36 cellular contexts compared by ENCODE assay signal in the genomic region with DNA sequence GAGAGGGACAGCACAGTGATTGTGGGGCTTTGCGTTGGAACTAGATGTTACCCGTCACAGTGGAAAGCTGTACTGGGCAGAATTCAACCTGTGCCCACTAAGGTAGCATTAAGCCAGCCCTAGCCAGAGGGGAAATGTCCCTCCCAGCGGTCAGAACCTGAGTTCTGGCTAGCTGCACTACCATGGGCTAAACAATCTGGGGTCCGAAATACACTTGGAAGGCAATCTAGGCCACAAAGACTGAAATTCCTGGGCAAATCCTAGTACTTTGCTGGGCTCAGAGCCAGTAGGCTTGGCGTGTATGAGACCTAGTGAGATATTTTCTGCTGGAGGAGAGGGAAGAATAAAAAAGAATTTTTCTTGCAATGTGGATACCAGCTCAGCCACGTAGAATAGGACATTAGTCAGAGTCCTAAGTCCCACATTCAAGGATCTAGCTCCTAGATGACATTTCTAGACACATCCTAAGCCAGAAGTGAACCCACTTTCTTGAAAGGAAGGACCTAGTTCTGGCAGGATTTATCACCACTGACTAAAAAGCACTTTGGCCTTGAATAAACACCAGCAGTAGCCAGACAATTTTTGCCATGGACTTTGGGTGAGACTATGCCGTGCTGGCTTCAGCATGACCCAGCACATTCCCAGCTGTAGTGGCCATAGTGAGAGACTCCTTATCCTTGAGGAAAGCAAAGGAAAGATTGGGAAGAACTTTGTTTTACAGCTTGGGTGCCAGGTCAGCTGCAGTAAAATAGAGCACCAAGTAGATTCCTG.
"Had no signal": no experiment of that assay in that cellular context is flagged by ENCODE, and none has a peak within 500 bp of the region (broad histone marks: within the 10 kb centered on the region; RNA-seq: fewer than 3 reads in every experiment).

No MANE protein-coding gene starts in this region.

- FAIRE-seq: bronchial epithelial cell, TTC549 had no signal

- H3K27ac Mint-ChIP-seq: activated B cell treated with CpG ODN at 0.5 μM for 24 hours; activated CD4-positive, alpha-beta memory T cell treated with anti-CD3 and anti-CD28 coated beads, Interleukin-2, amount 10 ng/mL, durations not matched to agents 7 days and 5 days; activated CD4-positive, alpha-beta T cell treated with anti-CD3 and anti-CD28 coated beads, Interleukin-2, amount 10 ng/mL, durations not matched to agents 7 days and 5 days; activated CD8-positive, alpha-beta memory T cell treated with anti-CD3 and anti-CD28 coated beads, Interleukin-2, amount 10 ng/mL, durations not matched to agents 7 days and 5 days; activated CD8-positive, alpha-beta T cell treated with anti-CD3 and anti-CD28 coated beads, Interleukin-2, amount 10 ng/mL, durations not matched to agents 7 days and 5 days; activated naive CD4-positive, alpha-beta T cell treated with anti-CD3 and anti-CD28 coated beads, Interleukin-2, amount 10 ng/mL, durations not matched to agents 7 days and 5 days; activated naive CD4-positive, alpha-beta T cell treated with anti-CD3 and anti-CD28 coated beads, Interleukin-2, amount 50 U/mL, for 24 hours; activated naive CD8-positive, alpha-beta T cell; activated naive CD8-positive, alpha-beta T cell treated with anti-CD3 and anti-CD28 coated beads, Interleukin-2, amount 10 ng/mL, durations not matched to agents 7 days and 5 days; activated naive CD8-positive, alpha-beta T cell treated with anti-CD3 and anti-CD28 coated beads, Interleukin-2, amount 50 U/mL, for 24 hours; activated T-cell treated with anti-CD3 and anti-CD28 coated beads, Interleukin-2, amount 50 U/mL, for 24 hours; activated T-helper 2 cell treated with anti-CD3 and anti-CD28 coated beads, Interferon-gamma antibody, Interleukin-2, Interleukin-4, amounts not matched to agents 10 μg/mL and 5 μg/mL and 100 μg/mL, durations not matched to agents 14 hours and 24 hours and 36 hours; brain; T-helper 1 cell treated with Interleukin-12 subunit alpha and Interleukin-12 subunit beta and Interleukin-4 antibody, amounts not matched to agents 30 μg/mL and 1 μg/mL, for 36 hours; T-helper 2 cell treated with Interferon-gamma antibody and Interleukin-4, amounts not matched to agents 5 μg/mL and 100 μg/mL, for 36 hours had no signal

- H3K4me3 Mint-ChIP-seq: activated B cell treated with CpG ODN at 0.5 μM for 24 hours; activated CD4-positive, alpha-beta memory T cell treated with anti-CD3 and anti-CD28 coated beads, Interleukin-2, amount 10 ng/mL, durations not matched to agents 7 days and 5 days; activated CD4-positive, alpha-beta T cell treated with anti-CD3 and anti-CD28 coated beads, Interleukin-2, amount 10 ng/mL, durations not matched to agents 7 days and 5 days; activated CD8-positive, alpha-beta memory T cell treated with anti-CD3 and anti-CD28 coated beads, Interleukin-2, amount 10 ng/mL, durations not matched to agents 7 days and 5 days; activated CD8-positive, alpha-beta T cell treated with anti-CD3 and anti-CD28 coated beads, Interleukin-2, amount 10 ng/mL, durations not matched to agents 7 days and 5 days; activated naive CD4-positive, alpha-beta T cell treated with anti-CD3 and anti-CD28 coated beads, Interleukin-2, amount 10 ng/mL, durations not matched to agents 7 days and 5 days; activated naive CD4-positive, alpha-beta T cell treated with anti-CD3 and anti-CD28 coated beads, Interleukin-2, amount 50 U/mL, for 24 hours; activated naive CD8-positive, alpha-beta T cell; activated naive CD8-positive, alpha-beta T cell treated with anti-CD3 and anti-CD28 coated beads, Interleukin-2, amount 10 ng/mL, durations not matched to agents 7 days and 5 days; activated naive CD8-positive, alpha-beta T cell treated with anti-CD3 and anti-CD28 coated beads, Interleukin-2, amount 50 U/mL, for 24 hours; activated T-cell treated with anti-CD3 and anti-CD28 coated beads, Interleukin-2, amount 50 U/mL, for 24 hours; brain; central memory CD8-positive, alpha-beta T cell; T-helper 1 cell treated with Interleukin-12 subunit alpha and Interleukin-12 subunit beta and Interleukin-4 antibody, amounts not matched to agents 30 μg/mL and 1 μg/mL, for 36 hours; T-helper 2 cell treated with Interferon-gamma antibody and Interleukin-4, amounts not matched to agents 5 μg/mL and 100 μg/mL, for 36 hours had no signal

- H3K36me3 Mint-ChIP-seq: activated CD8-positive, alpha-beta memory T cell treated with anti-CD3 and anti-CD28 coated beads, Interleukin-2, amount 10 ng/mL, durations not matched to agents 7 days and 5 days; activated naive CD4-positive, alpha-beta T cell treated with anti-CD3 and anti-CD28 coated beads, Interleukin-2, amount 10 ng/mL, durations not matched to agents 7 days and 5 days; activated naive CD4-positive, alpha-beta T cell treated with anti-CD3 and anti-CD28 coated beads, Interleukin-2, amount 50 U/mL, for 24 hours; activated naive CD8-positive, alpha-beta T cell; activated naive CD8-positive, alpha-beta T cell treated with anti-CD3 and anti-CD28 coated beads, Interleukin-2, amount 10 ng/mL, durations not matched to agents 7 days and 5 days; brain had no signal

- H3K4me1 ChIP-seq: ascending aorta had no signal

- H3K4me1 Mint-ChIP-seq: activated B cell treated with CpG ODN at 0.5 μM for 24 hours; activated CD4-positive, alpha-beta memory T cell treated with anti-CD3 and anti-CD28 coated beads, Interleukin-2, amount 10 ng/mL, durations not matched to agents 7 days and 5 days; activated CD4-positive, alpha-beta T cell treated with anti-CD3 and anti-CD28 coated beads, Interleukin-2, amount 10 ng/mL, durations not matched to agents 7 days and 5 days; activated CD8-positive, alpha-beta memory T cell treated with anti-CD3 and anti-CD28 coated beads, Interleukin-2, amount 10 ng/mL, durations not matched to agents 7 days and 5 days; activated naive CD4-positive, alpha-beta T cell treated with anti-CD3 and anti-CD28 coated beads, Interleukin-2, amount 10 ng/mL, durations not matched to agents 7 days and 5 days; activated naive CD4-positive, alpha-beta T cell treated with anti-CD3 and anti-CD28 coated beads, Interleukin-2, amount 50 U/mL, for 24 hours; activated naive CD8-positive, alpha-beta T cell treated with anti-CD3 and anti-CD28 coated beads, Interleukin-2, amount 10 ng/mL, durations not matched to agents 7 days and 5 days; activated naive CD8-positive, alpha-beta T cell treated with anti-CD3 and anti-CD28 coated beads, Interleukin-2, amount 50 U/mL, for 24 hours; brain; central memory CD8-positive, alpha-beta T cell had no signal

- H3K27ac ChIP-seq: ascending aorta, cardiac muscle cell, VCaP had no signal

- H3K4me3 ChIP-seq: ascending aorta, cardiac muscle cell had no signal

- H3K27me3 ChIP-seq: ascending aorta, cardiac muscle cell had no signal

- H3K27me3 Mint-ChIP-seq: activated B cell treated with CpG ODN at 0.5 μM for 24 hours; activated CD4-positive, alpha-beta memory T cell treated with anti-CD3 and anti-CD28 coated beads, Interleukin-2, amount 10 ng/mL, durations not matched to agents 7 days and 5 days; activated CD4-positive, alpha-beta T cell treated with anti-CD3 and anti-CD28 coated beads, Interleukin-2, amount 10 ng/mL, durations not matched to agents 7 days and 5 days; activated CD8-positive, alpha-beta memory T cell treated with anti-CD3 and anti-CD28 coated beads, Interleukin-2, amount 10 ng/mL, durations not matched to agents 7 days and 5 days; activated naive CD4-positive, alpha-beta T cell treated with anti-CD3 and anti-CD28 coated beads, Interleukin-2, amount 10 ng/mL, durations not matched to agents 7 days and 5 days; activated naive CD4-positive, alpha-beta T cell treated with anti-CD3 and anti-CD28 coated beads, Interleukin-2, amount 50 U/mL, for 24 hours; activated naive CD8-positive, alpha-beta T cell treated with anti-CD3 and anti-CD28 coated beads, Interleukin-2, amount 10 ng/mL, durations not matched to agents 7 days and 5 days; activated naive CD8-positive, alpha-beta T cell treated with anti-CD3 and anti-CD28 coated beads, Interleukin-2, amount 50 U/mL, for 24 hours; activated T-cell treated with anti-CD3 and anti-CD28 coated beads, Interleukin-2, amount 50 U/mL, for 24 hours; brain; central memory CD8-positive, alpha-beta T cell had no signal

- H3K36me3 ChIP-seq: ascending aorta, cardiac muscle cell had no signal

- DNase-seq: activated B cell treated with CpG ODN at 0.5 μM for 24 hours; activated CD4-positive, alpha-beta memory T cell treated with anti-CD3 and anti-CD28 coated beads, Interleukin-2, amount 10 ng/mL, durations not matched to agents 7 days and 5 days; activated CD4-positive, alpha-beta T cell treated with anti-CD3 and anti-CD28 coated beads for 4 hours; activated CD4-positive, alpha-beta T cell treated with anti-CD3 and anti-CD28 coated beads, Interleukin-2, amount 10 ng/mL, durations not matched to agents 7 days and 5 days; activated CD4-positive, alpha-beta T cell treated with anti-CD3 and anti-CD28 coated beads, Interleukin-2, amount 50 U/mL, for 48 hours; activated CD4-positive, CD25-positive, alpha-beta regulatory T cell treated with anti-CD3 and anti-CD28 coated beads, Interleukin-2, amount 50 U/mL, for 72 hours; activated CD8-positive, alpha-beta memory T cell treated with anti-CD3 and anti-CD28 coated beads for 24 hours; activated CD8-positive, alpha-beta memory T cell treated with anti-CD3 and anti-CD28 coated beads, Interleukin-2, amount 10 ng/mL, durations not matched to agents 7 days and 5 days; activated CD8-positive, alpha-beta memory T cell treated with anti-CD3 and anti-CD28 coated beads, Interleukin-2, amount 50 U/mL, for 48 hours; activated CD8-positive, alpha-beta T cell treated with anti-CD3 and anti-CD28 coated beads, Interleukin-2, amount 10 ng/mL, durations not matched to agents 7 days and 5 days; activated effector memory CD4-positive, alpha-beta T cell treated with Interleukin-2 at 50 U/mL for 16 hours; activated gamma-delta T cell; activated naive CD4-positive, alpha-beta T cell treated with anti-CD3 and anti-CD28 coated beads, Interleukin-2, amount 10 ng/mL, durations not matched to agents 7 days and 5 days; activated naive CD4-positive, alpha-beta T cell treated with Interleukin-2 at 50 U/mL for 16 hours; activated naive CD8-positive, alpha-beta T cell treated with anti-CD3 and anti-CD28 coated beads, Interleukin-2, amount 10 ng/mL, durations not matched to agents 7 days and 5 days; activated naive CD8-positive, alpha-beta T cell treated with anti-CD3 and anti-CD28 coated beads, Interleukin-2, amount 50 U/mL, for 24 hours; activated T-cell treated with anti-CD3 and anti-CD28 coated beads, Interleukin-2, amount 50 U/mL, for 24 hours; activated T-cell treated with anti-CD3 and anti-CD28 coated beads, Interleukin-2, amount 50 U/mL, for 48 hours; amygdala; anterior cingulate cortex; caudate nucleus; T-helper 1 cell; T-helper 2 cell; T-helper 9 cell had no signal

- ATAC-seq: activated CD8-positive, alpha-beta memory T cell treated with anti-CD3 and anti-CD28 coated beads, Interleukin-2, amount 10 ng/mL, durations not matched to agents 7 days and 5 days; activated CD8-positive, alpha-beta T cell treated with anti-CD3 and anti-CD28 coated beads, Interleukin-2, amount 10 ng/mL, durations not matched to agents 7 days and 5 days; activated naive CD8-positive, alpha-beta T cell treated with anti-CD3 and anti-CD28 coated beads, Interleukin-2, amount 50 U/mL, for 24 hours had no signal
